In the genomic region with DNA sequence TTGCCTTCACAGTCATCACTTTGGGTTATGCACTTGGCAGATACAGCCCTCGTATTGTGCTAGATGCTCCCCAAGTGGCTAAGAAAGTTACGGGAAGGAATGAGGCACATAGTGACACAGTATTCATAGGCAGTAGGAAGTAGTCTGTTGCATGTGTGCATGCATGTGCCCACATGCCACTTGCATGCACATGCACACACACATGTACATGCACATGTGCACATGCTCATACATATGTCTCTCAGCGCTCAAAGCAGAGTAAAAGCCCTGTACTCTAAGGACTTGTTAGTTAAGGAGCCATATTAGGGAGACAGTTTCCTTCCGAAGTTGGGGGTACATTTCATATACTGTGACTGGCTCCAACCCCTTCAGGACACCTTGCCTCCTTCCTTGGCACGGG, we compare ENCODE assay signal across 8 cellular contexts.
"Had no signal": no experiment of that assay in that cellular context is flagged by ENCODE, and none has a peak within 500 bp of the region (broad histone marks: within the 10 kb centered on the region; RNA-seq: fewer than 3 reads in every experiment).

No MANE protein-coding gene starts in this region.

- H3K4me3 ChIP-seq: GM12878 had no signal

- ATAC-seq: GM12878 had no signal

- DNase-seq: GDM1, GF-D8 had no signal

- FAIRE-seq: G401.6, GM12878, GM12891, GM12892, GM18507, GM19239 had no signal
